Comparison of ENCODE assay signal across 10 cellular contexts in genomic region chr9:137115394-137116026, GRCh38. TPM values are rescaled to one million over a fixed set of nuclear protein-coding genes. Genes with fewer than 3 reads are reported as not detected.
DNase-seq lines count a peak whose midpoint lies in the region; ATAC-seq, FAIRE-seq and TF ChIP-seq lines count a peak whose summit lies in the region.
"Had no signal": no experiment of that assay in that cellular context is flagged by ENCODE, and none has a peak within 500 bp of the region (broad histone marks: within the 10 kb centered on the region; RNA-seq: fewer than 3 reads in every experiment).

No MANE protein-coding gene starts in this region.

- DNase-seq in A549 (ENCODE audit: low read depth in 1 of 2, low spot score in 1 of 2) (peak in 1 of 2 experiments; percentile 3), GM12864 (ENCODE audit: low read depth) (no peak), HepG2 (ENCODE audit: low spot score) (no peak), NOMO-1 (lab: John Stamatoyannopoulos, UW; ENCODE audit: unreplicated experiment in 2 of 2) (no peak)
- DNase-seq in activated T-helper 1 cell treated with anti-CD3 and anti-CD28 coated beads, Interleukin-12 subunit alpha, Interleukin-12 subunit beta, Interleukin-2, Interleukin-4 antibody, amounts not matched to agents 30 ng/mL and 10 ng/mL and 1 ng/mL, durations not matched to agents 14 hours and 24 hours and 36 hours (ENCODE audit: low spot score), result no peak
- DNase-seq: effector CD8-positive, alpha-beta T cell had no signal

- H3K9ac ChIP-seq in HepG2 (ENCODE audit: insufficient read depth, low read depth, low read length), result no peak overlapping the region; the same call in 1 of the 2 replicates

- H3K4me1 ChIP-seq in A549 (peaks cover 6% of the 10 kb centered on the region; the same call in 2 of the 3 replicates), HepG2 (ENCODE audit: insufficient read depth, low read length) (peaks cover 63% of the 10 kb centered on the region)

- CTCF ChIA-PET in A549 (lab: Yijun Ruan, JAX), result interaction anchor here (0.6 to 10.8 kb wide), 11 partner anchors 12 to 153 kb away, joined by 3 to 113 read pairs (median 3); partner anchors contain the start of genes CYSRT1, LRRC26, RNF208 and RNF224
- CTCF ChIA-PET in HepG2 (lab: Yijun Ruan, JAX; ENCODE audit: low intra/inter-chr PET ratio, low total read pairs), result interaction anchor here (1.0 kb wide), 1 partner anchor 48 kb away, joined by 3 read pairs; no protein-coding TSS in a partner anchor

- no peaks in the 10 kb centered on the region for H3K9me3 Mint-ChIP-seq in activated T-helper 1 cell treated with anti-CD3 and anti-CD28 coated beads, Interleukin-12 subunit alpha, Interleukin-12 subunit beta, Interleukin-2, Interleukin-4 antibody, amounts not matched to agents 30 ng/mL and 10 ng/mL and 1 ng/mL, durations not matched to agents 14 hours and 24 hours and 36 hours

- in situ Hi-C loops in HepG2 (cut with HindIII; ENCODE audit: extremely low pct_ligation_motif_present, low pct_unique_long_range_greater_than_20kb), result no loop called here

- no peaks in the 10 kb centered on the region for H3K27me3 Mint-ChIP-seq in activated T-helper 1 cell treated with anti-CD3 and anti-CD28 coated beads, Interleukin-12 subunit alpha, Interleukin-12 subunit beta, Interleukin-2, Interleukin-4 antibody, amounts not matched to agents 30 ng/mL and 10 ng/mL and 1 ng/mL, durations not matched to agents 14 hours and 24 hours and 36 hours (ENCODE audit: insufficient read depth)

- WGBS in A549 (ENCODE audit: missing lambda C conversion rate), result 84% methylated on average over 10 of the region's 21 CpGs
- 51% methylated on average over 4 of the region's 21 CpGs for WGBS in HepG2 (ENCODE audit: low lambda C conversion rate)

- H3K9me3 ChIP-seq in A549 (no peaks in the 10 kb centered on the region), HepG2 (ENCODE audit: low read length) (no peaks in the 10 kb centered on the region)
- H3K9me3 ChIP-seq: SJCRH30 had no signal

- H2AFZ ChIP-seq in HepG2 (ENCODE audit: low read length), result no peak overlapping the region

- no peak for TF ChIP-seq CTCF in A549 (IDR thresholded peaks at IDR 0.05)
- TF ChIP-seq CTCF in GM12864 (IDR thresholded peaks at IDR 0.05; ENCODE audit: low read depth, low read length, missing control alignments), result no peak
- TF ChIP-seq CTCF in HepG2 (CRISPR knock-in tag; IDR thresholded peaks at IDR 0.05), result no peak

- TF ChIP-seq POLR2A in A549 (IDR thresholded peaks at IDR 0.05; ENCODE audit: low read length), result no peak
- TF ChIP-seq POLR2A in HepG2 (IDR thresholded peaks at IDR 0.05; ENCODE audit: insufficient read depth in 1 of 2, low read depth in 2 of 2, low read length in 2 of 2), result no peak

- H3K27me3 ChIP-seq in HepG2 (ENCODE audit: control insufficient read depth in 1 of 2, insufficient read depth in 2 of 2, low read length in 2 of 2), result no peaks in the 10 kb centered on the region

- H3K79me2 ChIP-seq in HepG2 (ENCODE audit: insufficient read depth, low read length), result no peaks in the 10 kb centered on the region

- ATAC-seq in A549 (peak; percentile 4 to 12; a peak in 4 of 6 replicates), HepG2 (peak; percentile 10), GM19035 (IDR thresholded peaks at IDR 0.05; ENCODE audit: unreplicated experiment) (no peak), GM21423 (IDR thresholded peaks at IDR 0.05; ENCODE audit: unreplicated experiment) (no peak), HG02938 (IDR thresholded peaks at IDR 0.05; ENCODE audit: unreplicated experiment) (no peak)

- no peak for FAIRE-seq in A549 (lab: Jason Lieb, UNC)
- no peak for FAIRE-seq in HepG2 (lab: Jason Lieb, UNC)

- TF ChIP-seq EP300 in A549 (IDR thresholded peaks at IDR 0.05), result no peak
- TF ChIP-seq EP300 in HepG2 (IDR thresholded peaks at IDR 0.05; ENCODE audit: low read depth in 2 of 2, low read length in 2 of 2), result no peak
- TF ChIP-seq EP300 in HepG2 (CRISPR knock-in tag; IDR thresholded peaks at IDR 0.05; ENCODE audit: borderline replicate concordance), result no peak

- peaks cover 11% of the 10 kb centered on the region for H3K4me1 Mint-ChIP-seq in activated T-helper 1 cell treated with anti-CD3 and anti-CD28 coated beads, Interleukin-12 subunit alpha, Interleukin-12 subunit beta, Interleukin-2, Interleukin-4 antibody, amounts not matched to agents 30 ng/mL and 10 ng/mL and 1 ng/mL, durations not matched to agents 14 hours and 24 hours and 36 hours (ENCODE audit: low read depth)

- TF ChIP-seq RAD21 in A549 (conservative IDR thresholded peaks at IDR 0.05 in 1 of 2, IDR thresholded peaks at IDR 0.05 in 1 of 2) (no peak), HepG2 (CRISPR knock-in tag; IDR thresholded peaks at IDR 0.05) (no peak)

- peak overlapping the region; percentile 100 for H3K4me2 ChIP-seq in A549
- peak overlapping the region; percentile 77; the same call in 1 of the 2 replicates for H3K4me2 ChIP-seq in HepG2 (ENCODE audit: low read depth, low read length)

- H3K4me3 ChIP-seq in A549 (peak overlapping the region; percentile 69), GM12864 (ENCODE audit: low read depth, low read length) (peak overlapping the region; percentile 60; the same call in 1 of the 2 replicates), HepG2 (replicated peaks in 1 of 3; ENCODE audit: insufficient read depth in 1 of 3, low read depth in 2 of 3, low read length in 3 of 3) (no peak overlapping the region; a peak in 1 of 6 replicates)

- peak overlapping the region; percentile 62 for H3K4me3 Mint-ChIP-seq in activated T-helper 1 cell treated with anti-CD3 and anti-CD28 coated beads, Interleukin-12 subunit alpha, Interleukin-12 subunit beta, Interleukin-2, Interleukin-4 antibody, amounts not matched to agents 30 ng/mL and 10 ng/mL and 1 ng/mL, durations not matched to agents 14 hours and 24 hours and 36 hours

- intact Hi-C loops in activated T-helper 1 cell treated with anti-CD3 and anti-CD28 coated beads, Interleukin-12 subunit alpha, Interleukin-12 subunit beta, Interleukin-2, Interleukin-4 antibody, amounts not matched to agents 30 ng/mL and 10 ng/mL and 1 ng/mL, durations not matched to agents 14 hours and 24 hours and 36 hours (cut with micrococcal nuclease), result loop anchor here (2.0 kb wide), 1 partner anchor 13 kb away; no protein-coding TSS in a partner anchor
- intact Hi-C loops in HepG2 (cut with micrococcal nuclease; ENCODE audit: unreplicated experiment), result loop anchor here (10.0 kb wide), 1 partner anchor 59 kb away; the partner anchor contains the start of genes LRRC26 and TMEM210

- H3K36me3 ChIP-seq in HepG2 (replicated peaks in 1 of 2; ENCODE audit: control insufficient read depth in 1 of 2, insufficient read depth in 2 of 2, low read length in 2 of 2), result no peaks in the 10 kb centered on the region

- no TSS peak for BruUV-seq in HepG2 (replicated peaks; lab: Mats Ljungman, UMichigan)

- no peak overlapping the region for H3K27ac Mint-ChIP-seq in activated T-helper 1 cell treated with anti-CD3 and anti-CD28 coated beads, Interleukin-12 subunit alpha, Interleukin-12 subunit beta, Interleukin-2, Interleukin-4 antibody, amounts not matched to agents 30 ng/mL and 10 ng/mL and 1 ng/mL, durations not matched to agents 14 hours and 24 hours and 36 hours

- H3K36me3 Mint-ChIP-seq in activated T-helper 1 cell treated with anti-CD3 and anti-CD28 coated beads, Interleukin-12 subunit alpha, Interleukin-12 subunit beta, Interleukin-2, Interleukin-4 antibody, amounts not matched to agents 30 ng/mL and 10 ng/mL and 1 ng/mL, durations not matched to agents 14 hours and 24 hours and 36 hours (ENCODE audit: low read depth), result peaks cover 9% of the 10 kb centered on the region

- no peaks in the 10 kb centered on the region for H4K20me1 ChIP-seq in HepG2 (ENCODE audit: insufficient read depth, low read length)

- POLR2A ChIA-PET in A549 (lab: Yijun Ruan, JAX) (interaction anchor here (0.8 to 1.4 kb wide), 4 partner anchors 14 to 125 kb away, joined by 3 to 7 read pairs (median 4); partner anchors contain the start of genes MAN1B1 and TUBB4B), HepG2 (lab: Yijun Ruan, JAX) (interaction anchor here (1.1 kb wide), 1 partner anchor 74 kb away, joined by 3 read pairs; no protein-coding TSS in a partner anchor)

- H3K27ac ChIP-seq in A549 (peak overlapping the region; percentile 96 to 97), HepG2 (ENCODE audit: extremely low read length, insufficient read depth, low read length) (no peak overlapping the region)
- H3K27ac ChIP-seq: SJCRH30 had no signal

RNA-seq across cellular contexts. Expression of gene DPP7, which starts 1.0 kb away (rescaled TPM):
- 27.6 and 36.0 TPM in 2 replicates for polyA plus RNA-seq in A549 (2011; rRNA removed)
- polyA plus RNA-seq in A549 (2012; cell fraction: cytosol; rRNA removed), result 85.0 and 109 TPM in 2 replicates
- 741 and 980 TPM in 2 replicates for polyA plus RNA-seq in A549 (2012; cell fraction: nucleus; rRNA removed)
- polyA plus RNA-seq in A549 (2017; fragmentation: RNase III; extraction: RNeasy Plus Mini Kit Qiagen cat#74134 plus additional on column Dnase treatment), result 61.3 to 71.8 TPM (median 68.5 TPM) in 3 replicates
- polyA minus RNA-seq in A549 (2011; rRNA and poly(A)+ RNA removed), result 25.4 and 26.2 TPM in 2 replicates
- 371 and 394 TPM in 2 replicates for total RNA-seq in activated T-helper 1 cell treated with anti-CD3 and anti-CD28 coated beads, Interleukin-12 subunit alpha, Interleukin-12 subunit beta, Interleukin-2, Interleukin-4 antibody, amounts not matched to agents 30 ng/mL and 10 ng/mL and 1 ng/mL, durations not matched to agents 14 hours and 24 hours and 36 hours
- 0.66 and 1.2 TPM in 2 replicates for total RNA-seq in HepG2 (2016; rRNA removed; fragmentation: Illumina TruSeq; extraction: Trizol)
- total RNA-seq in HepG2 (2016; cell fraction: cytosol; rRNA removed; fragmentation: Illumina TruSeq; extraction: Trizol; ENCODE audit: low read depth), result 0.91 and 1.4 TPM in 2 replicates
- 0.65 and 0.95 TPM in 2 replicates for total RNA-seq in HepG2 (2016; cell fraction: insoluble cytoplasmic fraction; rRNA removed; fragmentation: Illumina TruSeq; extraction: Trizol)
- 0.83 TPM in 2 replicates for total RNA-seq in HepG2 (2016; cell fraction: membrane; rRNA removed; fragmentation: Illumina TruSeq; extraction: Trizol)
- total RNA-seq in HepG2 (2016; cell fraction: nucleus; rRNA removed; fragmentation: Illumina TruSeq; extraction: Trizol), result 0.97 and 1.4 TPM in 2 replicates
- 4.5 and 6.5 TPM in 2 replicates for polyA plus RNA-seq in HepG2 (2011; rRNA removed)
- 1.9 and 3.2 TPM in 2 replicates for polyA plus RNA-seq in HepG2 (2011; cell fraction: cytosol; rRNA removed)
- 28.6 and 38.6 TPM in 2 replicates for polyA plus RNA-seq in HepG2 (2011; cell fraction: nucleus; rRNA removed)
- 3.1 and 4.5 TPM in 2 replicates for polyA plus RNA-seq in HepG2 (2012)
- 0.95 and 1.3 TPM in 2 replicates for polyA plus RNA-seq in HepG2 (2016; cell fraction: cytosol; fragmentation: Illumina TruSeq; extraction: Trizol; ENCODE audit: low read depth)
- 0.72 and 1.0 TPM in 2 replicates for polyA plus RNA-seq in HepG2 (2016; cell fraction: insoluble cytoplasmic fraction; fragmentation: Illumina TruSeq; extraction: Trizol; ENCODE audit: low read depth)
- polyA plus RNA-seq in HepG2 (2016; cell fraction: membrane; fragmentation: Illumina TruSeq; extraction: Trizol; ENCODE audit: low read depth), result 0.70 and 0.74 TPM in 2 replicates
- 4.6 and 5.3 TPM in 2 replicates for polyA plus RNA-seq in HepG2 (2016; cell fraction: nucleus; fragmentation: Illumina TruSeq; extraction: Trizol; ENCODE audit: insufficient read depth, low read depth)
- 3.4 and 95.8 TPM in 2 replicates for polyA minus RNA-seq in HepG2 (2011; rRNA and poly(A)+ RNA removed; ENCODE audit: low replicate concordance)
- polyA minus RNA-seq in HepG2 (2011; cell fraction: cytosol; rRNA and poly(A)+ RNA removed), result 1.5 and 1.6 TPM in 2 replicates
- polyA minus RNA-seq in HepG2 (2011; cell fraction: nucleus; rRNA and poly(A)+ RNA removed), result 1.9 and 2.3 TPM in 2 replicates

RNA-seq across cellular contexts. Expression of gene GRIN1, which starts 23.4 kb away (rescaled TPM):
- polyA plus RNA-seq in A549 (2011; rRNA removed) (0.11 and 0.13 TPM in 2 replicates), A549 (2017; fragmentation: RNase III; extraction: RNeasy Plus Mini Kit Qiagen cat#74134 plus additional on column Dnase treatment) (0.30 to 0.51 TPM (median 0.45 TPM) in 3 replicates), HepG2 (2011; rRNA removed) (0.05 and 0.13 TPM in 2 replicates)
- 0.30 and 0.57 TPM in 2 replicates for polyA plus RNA-seq in A549 (2012; cell fraction: cytosol; rRNA removed)
- polyA plus RNA-seq in A549 (2012; cell fraction: nucleus; rRNA removed), result 0.38 and 0.78 TPM in 2 replicates
- 0.17 and 0.88 TPM in 2 replicates for polyA minus RNA-seq in A549 (2011; rRNA and poly(A)+ RNA removed)
- total RNA-seq in activated T-helper 1 cell treated with anti-CD3 and anti-CD28 coated beads, Interleukin-12 subunit alpha, Interleukin-12 subunit beta, Interleukin-2, Interleukin-4 antibody, amounts not matched to agents 30 ng/mL and 10 ng/mL and 1 ng/mL, durations not matched to agents 14 hours and 24 hours and 36 hours, result 0.05 TPM in 2 replicates
- not detected in 2 replicates for total RNA-seq in HepG2 (2016; rRNA removed; fragmentation: Illumina TruSeq; extraction: Trizol)
- not detected in 2 replicates for total RNA-seq in HepG2 (2016; cell fraction: cytosol; rRNA removed; fragmentation: Illumina TruSeq; extraction: Trizol; ENCODE audit: low read depth)
- not detected in 2 replicates for total RNA-seq in HepG2 (2016; cell fraction: insoluble cytoplasmic fraction; rRNA removed; fragmentation: Illumina TruSeq; extraction: Trizol)
- not detected in 2 replicates for total RNA-seq in HepG2 (2016; cell fraction: membrane; rRNA removed; fragmentation: Illumina TruSeq; extraction: Trizol)
- total RNA-seq in HepG2 (2016; cell fraction: nucleus; rRNA removed; fragmentation: Illumina TruSeq; extraction: Trizol), result 0.09 TPM in 1 of 2 replicates, not detected in the other
- polyA plus RNA-seq in HepG2 (2011; cell fraction: cytosol; rRNA removed), result 0.04 and 0.16 TPM in 2 replicates
- polyA plus RNA-seq in HepG2 (2011; cell fraction: nucleus; rRNA removed), result 0.64 and 1.3 TPM in 2 replicates
- 0.32 and 0.40 TPM in 2 replicates for polyA plus RNA-seq in HepG2 (2012)
- not detected in 2 replicates for polyA plus RNA-seq in HepG2 (2016; cell fraction: cytosol; fragmentation: Illumina TruSeq; extraction: Trizol; ENCODE audit: low read depth)
- not detected in 2 replicates for polyA plus RNA-seq in HepG2 (2016; cell fraction: insoluble cytoplasmic fraction; fragmentation: Illumina TruSeq; extraction: Trizol; ENCODE audit: low read depth)
- polyA plus RNA-seq in HepG2 (2016; cell fraction: membrane; fragmentation: Illumina TruSeq; extraction: Trizol; ENCODE audit: low read depth), result not detected in 2 replicates
- polyA plus RNA-seq in HepG2 (2016; cell fraction: nucleus; fragmentation: Illumina TruSeq; extraction: Trizol; ENCODE audit: insufficient read depth, low read depth), result not detected in 2 replicates
- 0.05 and 0.06 TPM in 2 replicates for polyA minus RNA-seq in HepG2 (2011; rRNA and poly(A)+ RNA removed; ENCODE audit: low replicate concordance)
- polyA minus RNA-seq in HepG2 (2011; cell fraction: cytosol; rRNA and poly(A)+ RNA removed), result not detected in 2 replicates
- polyA minus RNA-seq in HepG2 (2011; cell fraction: nucleus; rRNA and poly(A)+ RNA removed), result 0.39 TPM in 1 of 2 replicates, not detected in the other

RNA-seq across cellular contexts. Expression of gene MAN1B1, which starts 28.7 kb away (rescaled TPM):
- 31.7 and 47.8 TPM in 2 replicates for polyA plus RNA-seq in A549 (2011; rRNA removed)
- 35.0 and 41.6 TPM in 2 replicates for polyA plus RNA-seq in A549 (2012; cell fraction: cytosol; rRNA removed)
- 141 and 165 TPM in 2 replicates for polyA plus RNA-seq in A549 (2012; cell fraction: nucleus; rRNA removed)
- 45.1 to 48.6 TPM (median 47.0 TPM) in 3 replicates for polyA plus RNA-seq in A549 (2017; fragmentation: RNase III; extraction: RNeasy Plus Mini Kit Qiagen cat#74134 plus additional on column Dnase treatment)
- polyA minus RNA-seq in A549 (2011; rRNA and poly(A)+ RNA removed), result 45.1 and 48.4 TPM in 2 replicates
- total RNA-seq in activated T-helper 1 cell treated with anti-CD3 and anti-CD28 coated beads, Interleukin-12 subunit alpha, Interleukin-12 subunit beta, Interleukin-2, Interleukin-4 antibody, amounts not matched to agents 30 ng/mL and 10 ng/mL and 1 ng/mL, durations not matched to agents 14 hours and 24 hours and 36 hours, result 48.1 and 53.6 TPM in 2 replicates
- total RNA-seq in HepG2 (2016; rRNA removed; fragmentation: Illumina TruSeq; extraction: Trizol), result 19.0 and 48.9 TPM in 2 replicates
- 9.3 and 10.3 TPM in 2 replicates for total RNA-seq in HepG2 (2016; cell fraction: cytosol; rRNA removed; fragmentation: Illumina TruSeq; extraction: Trizol; ENCODE audit: low read depth)
- total RNA-seq in HepG2 (2016; cell fraction: insoluble cytoplasmic fraction; rRNA removed; fragmentation: Illumina TruSeq; extraction: Trizol), result 17.2 and 48.2 TPM in 2 replicates
- total RNA-seq in HepG2 (2016; cell fraction: membrane; rRNA removed; fragmentation: Illumina TruSeq; extraction: Trizol), result 17.0 and 19.9 TPM in 2 replicates
- 44.7 and 51.0 TPM in 2 replicates for total RNA-seq in HepG2 (2016; cell fraction: nucleus; rRNA removed; fragmentation: Illumina TruSeq; extraction: Trizol)
- polyA plus RNA-seq in HepG2 (2011; rRNA removed), result 59.5 and 60.6 TPM in 2 replicates
- polyA plus RNA-seq in HepG2 (2011; cell fraction: cytosol; rRNA removed), result 48.6 and 64.5 TPM in 2 replicates
- 146 and 162 TPM in 2 replicates for polyA plus RNA-seq in HepG2 (2011; cell fraction: nucleus; rRNA removed)
- 30.5 and 38.6 TPM in 2 replicates for polyA plus RNA-seq in HepG2 (2012)
- 6.7 and 6.8 TPM in 2 replicates for polyA plus RNA-seq in HepG2 (2016; cell fraction: cytosol; fragmentation: Illumina TruSeq; extraction: Trizol; ENCODE audit: low read depth)
- polyA plus RNA-seq in HepG2 (2016; cell fraction: insoluble cytoplasmic fraction; fragmentation: Illumina TruSeq; extraction: Trizol; ENCODE audit: low read depth), result 16.2 and 18.3 TPM in 2 replicates
- polyA plus RNA-seq in HepG2 (2016; cell fraction: membrane; fragmentation: Illumina TruSeq; extraction: Trizol; ENCODE audit: low read depth), result 11.2 and 12.8 TPM in 2 replicates
- polyA plus RNA-seq in HepG2 (2016; cell fraction: nucleus; fragmentation: Illumina TruSeq; extraction: Trizol; ENCODE audit: insufficient read depth, low read depth), result 78.7 and 83.1 TPM in 2 replicates
- polyA minus RNA-seq in HepG2 (2011; rRNA and poly(A)+ RNA removed; ENCODE audit: low replicate concordance), result 71.9 and 74.1 TPM in 2 replicates
- polyA minus RNA-seq in HepG2 (2011; cell fraction: cytosol; rRNA and poly(A)+ RNA removed), result 24.7 and 26.8 TPM in 2 replicates
- 40.9 and 45.3 TPM in 2 replicates for polyA minus RNA-seq in HepG2 (2011; cell fraction: nucleus; rRNA and poly(A)+ RNA removed)

RNA-seq across cellular contexts. Expression of gene UAP1L1, which starts 38.2 kb away (rescaled TPM):
- polyA plus RNA-seq in A549 (2011; rRNA removed) (1.2 and 1.9 TPM in 2 replicates), A549 (2017; fragmentation: RNase III; extraction: RNeasy Plus Mini Kit Qiagen cat#74134 plus additional on column Dnase treatment) (4.8 to 7.8 TPM (median 6.0 TPM) in 3 replicates), HepG2 (2011; rRNA removed) (5.4 and 6.0 TPM in 2 replicates)
- polyA plus RNA-seq in A549 (2012; cell fraction: cytosol; rRNA removed), result 2.2 and 3.0 TPM in 2 replicates
- 12.1 and 12.8 TPM in 2 replicates for polyA plus RNA-seq in A549 (2012; cell fraction: nucleus; rRNA removed)
- polyA minus RNA-seq in A549 (2011; rRNA and poly(A)+ RNA removed), result 0.95 and 1.7 TPM in 2 replicates
- 13.9 and 14.9 TPM in 2 replicates for total RNA-seq in activated T-helper 1 cell treated with anti-CD3 and anti-CD28 coated beads, Interleukin-12 subunit alpha, Interleukin-12 subunit beta, Interleukin-2, Interleukin-4 antibody, amounts not matched to agents 30 ng/mL and 10 ng/mL and 1 ng/mL, durations not matched to agents 14 hours and 24 hours and 36 hours
- 6.2 and 6.4 TPM in 2 replicates for total RNA-seq in HepG2 (2016; rRNA removed; fragmentation: Illumina TruSeq; extraction: Trizol)
- total RNA-seq in HepG2 (2016; cell fraction: cytosol; rRNA removed; fragmentation: Illumina TruSeq; extraction: Trizol; ENCODE audit: low read depth), result 1.7 and 1.8 TPM in 2 replicates
- 4.5 and 6.7 TPM in 2 replicates for total RNA-seq in HepG2 (2016; cell fraction: insoluble cytoplasmic fraction; rRNA removed; fragmentation: Illumina TruSeq; extraction: Trizol)
- total RNA-seq in HepG2 (2016; cell fraction: membrane; rRNA removed; fragmentation: Illumina TruSeq; extraction: Trizol), result 3.0 and 3.1 TPM in 2 replicates
- 4.9 and 5.4 TPM in 2 replicates for total RNA-seq in HepG2 (2016; cell fraction: nucleus; rRNA removed; fragmentation: Illumina TruSeq; extraction: Trizol)
- 3.8 and 4.1 TPM in 2 replicates for polyA plus RNA-seq in HepG2 (2011; cell fraction: cytosol; rRNA removed)
- 43.5 and 57.7 TPM in 2 replicates for polyA plus RNA-seq in HepG2 (2011; cell fraction: nucleus; rRNA removed)
- polyA plus RNA-seq in HepG2 (2012), result 4.9 and 5.0 TPM in 2 replicates
- 1.1 and 1.2 TPM in 2 replicates for polyA plus RNA-seq in HepG2 (2016; cell fraction: cytosol; fragmentation: Illumina TruSeq; extraction: Trizol; ENCODE audit: low read depth)
- 6.4 and 8.8 TPM in 2 replicates for polyA plus RNA-seq in HepG2 (2016; cell fraction: insoluble cytoplasmic fraction; fragmentation: Illumina TruSeq; extraction: Trizol; ENCODE audit: low read depth)
- polyA plus RNA-seq in HepG2 (2016; cell fraction: membrane; fragmentation: Illumina TruSeq; extraction: Trizol; ENCODE audit: low read depth), result 3.0 and 3.6 TPM in 2 replicates
- polyA plus RNA-seq in HepG2 (2016; cell fraction: nucleus; fragmentation: Illumina TruSeq; extraction: Trizol; ENCODE audit: insufficient read depth, low read depth), result 22.7 and 23.1 TPM in 2 replicates
- 2.2 and 5.1 TPM in 2 replicates for polyA minus RNA-seq in HepG2 (2011; rRNA and poly(A)+ RNA removed; ENCODE audit: low replicate concordance)
- 3.0 and 3.2 TPM in 2 replicates for polyA minus RNA-seq in HepG2 (2011; cell fraction: cytosol; rRNA and poly(A)+ RNA removed)
- polyA minus RNA-seq in HepG2 (2011; cell fraction: nucleus; rRNA and poly(A)+ RNA removed), result 5.6 and 7.1 TPM in 2 replicates

RNA-seq across cellular contexts. Expression of gene SAPCD2, which starts 45.2 kb away (rescaled TPM):
- polyA plus RNA-seq in A549 (2011; rRNA removed) (6.5 and 6.9 TPM in 2 replicates), A549 (2017; fragmentation: RNase III; extraction: RNeasy Plus Mini Kit Qiagen cat#74134 plus additional on column Dnase treatment) (13.1 to 16.4 TPM (median 14.6 TPM) in 3 replicates), HepG2 (2011; rRNA removed) (18.7 and 21.9 TPM in 2 replicates)
- 21.7 and 32.9 TPM in 2 replicates for polyA plus RNA-seq in A549 (2012; cell fraction: cytosol; rRNA removed)
- polyA plus RNA-seq in A549 (2012; cell fraction: nucleus; rRNA removed), result 30.3 and 48.0 TPM in 2 replicates
- 4.4 and 6.1 TPM in 2 replicates for polyA minus RNA-seq in A549 (2011; rRNA and poly(A)+ RNA removed)
- 23.9 and 25.1 TPM in 2 replicates for total RNA-seq in activated T-helper 1 cell treated with anti-CD3 and anti-CD28 coated beads, Interleukin-12 subunit alpha, Interleukin-12 subunit beta, Interleukin-2, Interleukin-4 antibody, amounts not matched to agents 30 ng/mL and 10 ng/mL and 1 ng/mL, durations not matched to agents 14 hours and 24 hours and 36 hours
- total RNA-seq in HepG2 (2016; rRNA removed; fragmentation: Illumina TruSeq; extraction: Trizol), result 35.9 and 42.8 TPM in 2 replicates
- 7.0 and 7.1 TPM in 2 replicates for total RNA-seq in HepG2 (2016; cell fraction: cytosol; rRNA removed; fragmentation: Illumina TruSeq; extraction: Trizol; ENCODE audit: low read depth)
- total RNA-seq in HepG2 (2016; cell fraction: insoluble cytoplasmic fraction; rRNA removed; fragmentation: Illumina TruSeq; extraction: Trizol), result 34.9 and 42.2 TPM in 2 replicates
- 29.9 and 31.6 TPM in 2 replicates for total RNA-seq in HepG2 (2016; cell fraction: membrane; rRNA removed; fragmentation: Illumina TruSeq; extraction: Trizol)
- 23.7 and 28.1 TPM in 2 replicates for total RNA-seq in HepG2 (2016; cell fraction: nucleus; rRNA removed; fragmentation: Illumina TruSeq; extraction: Trizol)
- 16.4 and 40.1 TPM in 2 replicates for polyA plus RNA-seq in HepG2 (2011; cell fraction: cytosol; rRNA removed)
- 28.3 and 52.1 TPM in 2 replicates for polyA plus RNA-seq in HepG2 (2011; cell fraction: nucleus; rRNA removed)
- 12.0 and 19.0 TPM in 2 replicates for polyA plus RNA-seq in HepG2 (2012)
- polyA plus RNA-seq in HepG2 (2016; cell fraction: cytosol; fragmentation: Illumina TruSeq; extraction: Trizol; ENCODE audit: low read depth), result 6.8 and 7.6 TPM in 2 replicates
- 33.9 and 39.2 TPM in 2 replicates for polyA plus RNA-seq in HepG2 (2016; cell fraction: insoluble cytoplasmic fraction; fragmentation: Illumina TruSeq; extraction: Trizol; ENCODE audit: low read depth)
- 23.3 and 27.0 TPM in 2 replicates for polyA plus RNA-seq in HepG2 (2016; cell fraction: membrane; fragmentation: Illumina TruSeq; extraction: Trizol; ENCODE audit: low read depth)
- polyA plus RNA-seq in HepG2 (2016; cell fraction: nucleus; fragmentation: Illumina TruSeq; extraction: Trizol; ENCODE audit: insufficient read depth, low read depth), result 44.9 and 46.9 TPM in 2 replicates
- polyA minus RNA-seq in HepG2 (2011; rRNA and poly(A)+ RNA removed; ENCODE audit: low replicate concordance), result 38.7 and 55.4 TPM in 2 replicates
- polyA minus RNA-seq in HepG2 (2011; cell fraction: cytosol; rRNA and poly(A)+ RNA removed), result 18.6 and 32.8 TPM in 2 replicates
- polyA minus RNA-seq in HepG2 (2011; cell fraction: nucleus; rRNA and poly(A)+ RNA removed), result 7.3 and 8.6 TPM in 2 replicates

Comparison
In these comparisons a context has a peak if more than half of its experiments do, and no peak if none do; other contexts are left out.
1. ATAC-seq: peak in A549 (2 of 2) and HepG2 (single experiment); none in GM19035 (single experiment), GM21423 (single experiment) and HG02938 (single experiment).
2. H3K4me3 ChIP-seq: peak in A549 (single experiment) and GM12864 (single experiment); none in HepG2 (0 of 3).
3. RNA of gene DPP7, which starts 1.0 kb away (total RNA-seq): 371 to 394 TPM in activated T-helper 1 cell treated with anti-CD3 and anti-CD28 coated beads, Interleukin-12 subunit alpha, Interleukin-12 subunit beta, Interleukin-2, Interleukin-4 antibody, amounts not matched to agents 30 ng/mL and 10 ng/mL and 1 ng/mL, durations not matched to agents 14 hours and 24 hours and 36 hours; 0.65 to 1.4 TPM in HepG2; every median in the first group is over 100 times any median in the second.